15 cellular contexts compared by ENCODE assay signal in genomic region chr4:109682875-109683274, GRCh38.
"Had no signal": no experiment of that assay in that cellular context is flagged by ENCODE, and none has a peak within 500 bp of the region (broad histone marks: within the 10 kb centered on the region; RNA-seq: fewer than 3 reads in every experiment).

No MANE protein-coding gene starts in this region.

- H3K9me3 ChIP-seq: gastrocnemius medialis, thoracic aorta had no signal

- H3K9me3 Mint-ChIP-seq: central memory CD8-positive, alpha-beta T cell had no signal

- H3K27me3 ChIP-seq: gastrocnemius medialis, stomach had no signal

- H3K4me1 ChIP-seq: gastrocnemius medialis, parathyroid adenoma, stomach had no signal

- H3K4me3 ChIP-seq: gastrocnemius medialis, stomach, thoracic aorta had no signal

- H3K27me3 Mint-ChIP-seq: brain; central memory CD8-positive, alpha-beta T cell had no signal

- H3K4me3 Mint-ChIP-seq: brain; central memory CD8-positive, alpha-beta T cell had no signal

- H3K36me3 ChIP-seq: gastrocnemius medialis, thoracic aorta had no signal

- DNase-seq: activated CD4-positive, alpha-beta T cell treated with anti-CD3 and anti-CD28 coated beads for 4 hours; activated naive CD4-positive, alpha-beta T cell; amygdala; cortex of kidney; effector CD8-positive, alpha-beta T cell; gastrocnemius medialis; left ventricle myocardium superior; mesendoderm; stimulated activated CD4-positive, alpha-beta T cell treated with anti-CD3 and anti-CD28 coated beads, Interleukin-2, amount 100 ng/mL, for 48 hours; stomach; T-helper 9 cell had no signal

- H3K79me2 ChIP-seq: parathyroid adenoma had no signal

- H3K9ac ChIP-seq: parathyroid adenoma had no signal

- H3K27ac ChIP-seq: gastrocnemius medialis, parathyroid adenoma, stomach, thoracic aorta had no signal

- ATAC-seq: gastrocnemius medialis, left ventricle myocardium superior had no signal

- H2AFZ ChIP-seq: parathyroid adenoma had no signal
